8 cellular contexts compared by ENCODE assay signal in genomic region chr15:40511093-40511471, GRCh38. TPM values are rescaled to one million over a fixed set of nuclear protein-coding genes. Genes with fewer than 3 reads are reported as not detected.
DNase-seq lines count a peak whose midpoint lies in the region; ATAC-seq and TF ChIP-seq lines count a peak whose summit lies in the region.

No MANE protein-coding gene starts in this region.

- H3K9me2 ChIP-seq in PC-9 (ENCODE audit: insufficient read depth): no peaks in the 10 kb centered on the region

- no peaks in the 10 kb centered on the region for H4K20me1 ChIP-seq in PC-9 (ENCODE audit: insufficient read depth)

- no peak overlapping the region for H3K27ac Mint-ChIP-seq in nephron progenitor cell

- H3K4me3 ChIP-seq in PC-9: peak overlapping the region; percentile 61
- H3K4me3 ChIP-seq in epithelial cell of esophagus (ENCODE audit: low read length): peak overlapping the region; percentile 46

- H3K36me3 Mint-ChIP-seq in nephron progenitor cell (ENCODE audit: low read depth): no peaks in the 10 kb centered on the region

- H3K36me3 ChIP-seq in PC-9 (ENCODE audit: low read depth): no peaks in the 10 kb centered on the region

- peak overlapping the region; percentile 84 for H2AFZ ChIP-seq in PC-9

- H3K27ac ChIP-seq in 22Rv1 (peak overlapping the region; percentile 64), PC-9 (no peak overlapping the region)

- intact Hi-C loops in PC-9 (cut with micrococcal nuclease; ENCODE audit: unreplicated experiment): no loop called here

- DNase-seq in PC-9 (no peak), epithelial cell of esophagus (ENCODE audit: low read depth) (no peak), nephron progenitor cell (no peak), RKO (ENCODE audit: low spot score) (no peak), NCI-H2081 treated with DMSO at 0.1 percent for 48 hours (lab: John Stamatoyannopoulos, UW) (no peak), NCI-H774 (lab: John Stamatoyannopoulos, UW) (no peak)

- peak overlapping the region; percentile 82 for H3K4me3 Mint-ChIP-seq in nephron progenitor cell

- no peaks in the 10 kb centered on the region for H3K9me3 Mint-ChIP-seq in nephron progenitor cell

- peaks cover 10% of the 10 kb centered on the region; the same call in 1 of the 2 replicates for H3F3A ChIP-seq in PC-9 (ENCODE audit: insufficient read depth, low read depth)

- CTCF ChIA-PET in PC-9 (lab: Charles Lee): no interaction called here

- H3K27me3 Mint-ChIP-seq in nephron progenitor cell (ENCODE audit: low read depth, poor library complexity): peaks cover 91% of the 10 kb centered on the region

- no peaks in the 10 kb centered on the region for H3K79me2 ChIP-seq in PC-9 (ENCODE audit: low read depth)

- H3K4me1 Mint-ChIP-seq in nephron progenitor cell: peaks cover 24% of the 10 kb centered on the region

- POLR2A ChIA-PET in PC-9 (lab: Charles Lee; ENCODE audit: unreplicated experiment): no interaction called here

- BruUV-seq in PC-9 (replicated peaks; lab: Mats Ljungman, UMichigan): no TSS peak

- H3K4me1 ChIP-seq in PC-9 (replicated peaks; ENCODE audit: insufficient read depth): peaks cover 7% of the 10 kb centered on the region

- peak overlapping the region; percentile 80 for H3K4me2 ChIP-seq in PC-9

- TF ChIP-seq CTCF in 22Rv1 (IDR thresholded peaks at IDR 0.05) (no peak), PC-9 (conservative IDR thresholded peaks at IDR 0.05) (no peak), epithelial cell of esophagus (IDR thresholded peaks at IDR 0.05; ENCODE audit: insufficient read depth, low read depth, low read length, missing control alignments) (no peak), nephron progenitor cell (IDR thresholded peaks at IDR 0.05) (no peak)

- H3K27me3 ChIP-seq in PC-9 (ENCODE audit: insufficient read depth, low read depth): no peaks in the 10 kb centered on the region

- ATAC-seq in GM19452 (IDR thresholded peaks at IDR 0.05; ENCODE audit: unreplicated experiment): peak; percentile 65

- no peaks in the 10 kb centered on the region for H3K9me3 ChIP-seq in PC-9 (ENCODE audit: insufficient read depth, low read depth)

RNA-seq across cellular contexts. Expression of gene CHST14, which starts 40.3 kb away (rescaled TPM):
- 30.6 and 34.3 TPM in 2 replicates for total RNA-seq in PC-9 (2021)

RNA-seq across cellular contexts. Expression of gene CCDC32, which starts 53.8 kb away (rescaled TPM):
- 19.5 and 22.2 TPM in 2 replicates for total RNA-seq in PC-9 (2021)

RNA-seq across cellular contexts. Expression of gene RPUSD2, which starts 58.0 kb away (rescaled TPM):
- 14.0 and 17.1 TPM in 2 replicates for total RNA-seq in PC-9 (2021)
